Comparison of ENCODE assay signal across 8 cellular contexts in the genomic region with DNA sequence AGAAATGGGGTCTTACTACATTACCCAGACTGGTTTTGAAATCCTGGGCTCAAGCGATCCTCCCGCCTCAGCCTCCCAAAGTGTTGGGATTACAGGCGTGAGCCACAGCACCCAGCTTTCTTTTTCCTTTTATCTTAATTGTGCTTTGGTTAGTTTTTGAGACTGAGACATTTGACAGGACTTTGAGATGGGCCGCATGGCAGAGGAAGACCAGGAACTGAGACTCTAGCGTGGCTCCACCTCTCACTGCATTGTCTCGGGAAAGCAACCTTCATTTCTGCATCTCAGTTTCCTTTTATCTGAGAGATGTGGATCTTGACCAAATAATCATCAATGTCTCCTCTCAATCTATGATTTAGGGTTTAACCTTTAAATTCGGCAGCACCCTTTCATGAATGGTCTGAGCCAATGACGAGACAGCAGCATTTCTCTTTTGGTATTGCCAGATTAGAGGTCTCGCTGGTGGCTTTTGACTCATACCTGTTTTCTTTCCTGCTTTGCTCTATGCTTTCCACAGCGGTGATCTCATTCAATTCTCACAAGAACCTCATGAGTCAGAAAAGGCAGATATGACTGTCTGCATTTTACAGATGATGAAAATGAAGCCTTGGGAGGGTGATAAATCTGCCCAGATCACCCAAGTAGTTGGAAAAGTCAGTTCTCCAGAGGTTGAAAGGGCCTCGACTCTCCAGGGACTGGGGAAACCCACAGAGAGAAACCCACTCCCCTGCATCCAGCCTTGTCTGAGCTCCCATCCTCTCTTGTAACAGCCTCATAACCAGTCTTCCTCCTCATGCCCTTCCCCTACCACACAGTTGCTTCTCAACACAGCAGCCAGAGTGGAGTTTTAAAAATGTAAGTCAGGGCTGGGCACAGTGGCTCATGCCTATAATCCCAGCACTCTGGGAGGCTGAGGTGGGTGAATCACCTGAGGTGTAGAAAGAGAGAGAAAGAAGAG.
DNase-seq lines count a peak whose midpoint lies in the region; ATAC-seq and TF ChIP-seq lines count a peak whose summit lies in the region.

No MANE protein-coding gene starts in this region.

- H3K4me1 ChIP-seq in Peyer's patch, result no peaks in the 10 kb centered on the region

- no peak for TF ChIP-seq CTCF in Peyer's patch (IDR thresholded peaks at IDR 0.05)

- H3K36me3 ChIP-seq in Peyer's patch, result no peaks in the 10 kb centered on the region

- no peaks in the 10 kb centered on the region for H3K9me3 ChIP-seq in Peyer's patch

- peak; percentile 65 for DNase-seq in NK-92 treated with Interleukin-12 subunit alpha and Interleukin-12 subunit beta, amount 100 ng/mL, for 24 hours (lab: John Stamatoyannopoulos, UW)
- DNase-seq in NK-92 (lab: John Stamatoyannopoulos, UW; ENCODE audit: unreplicated experiment) (no peak), activated T-cell treated with anti-CD3 and anti-CD28 coated beads for 24 hours (ENCODE audit: low read depth) (peak; percentile 44), skeletal muscle cell (ENCODE audit: low read depth) (peak; percentile 56), Peyer's patch (no peak), NCI-H524 (lab: John Stamatoyannopoulos, UW) (no peak), NCI-H2196 (lab: John Stamatoyannopoulos, UW; ENCODE audit: unreplicated experiment) (no peak)

- no peak overlapping the region for H3K27ac ChIP-seq in Peyer's patch

- peak; percentile 81 for ATAC-seq in HG03378 (IDR thresholded peaks at IDR 0.05; ENCODE audit: unreplicated experiment)

- no peaks in the 10 kb centered on the region for H3K27me3 ChIP-seq in Peyer's patch

- TF ChIP-seq POLR2A in Peyer's patch (IDR thresholded peaks at IDR 0.05), result no peak

- H3K4me3 ChIP-seq in skeletal muscle cell (ENCODE audit: low read depth, low read length) (no peak overlapping the region), Peyer's patch (no peak overlapping the region)

Comparison
In these comparisons a context has a peak if more than half of its experiments do, and no peak if none do; other contexts are left out.
1. DNase-seq: peak in NK-92 treated with Interleukin-12 subunit alpha and Interleukin-12 subunit beta, amount 100 ng/mL, for 24 hours (single experiment), activated T-cell treated with anti-CD3 and anti-CD28 coated beads for 24 hours (single experiment) and skeletal muscle cell (single experiment); none in NK-92 (single experiment), Peyer's patch (0 of 3), NCI-H524 (0 of 2) and NCI-H2196 (single experiment).